ENCODE assay signal across 1 cellular context in the genomic region with DNA sequence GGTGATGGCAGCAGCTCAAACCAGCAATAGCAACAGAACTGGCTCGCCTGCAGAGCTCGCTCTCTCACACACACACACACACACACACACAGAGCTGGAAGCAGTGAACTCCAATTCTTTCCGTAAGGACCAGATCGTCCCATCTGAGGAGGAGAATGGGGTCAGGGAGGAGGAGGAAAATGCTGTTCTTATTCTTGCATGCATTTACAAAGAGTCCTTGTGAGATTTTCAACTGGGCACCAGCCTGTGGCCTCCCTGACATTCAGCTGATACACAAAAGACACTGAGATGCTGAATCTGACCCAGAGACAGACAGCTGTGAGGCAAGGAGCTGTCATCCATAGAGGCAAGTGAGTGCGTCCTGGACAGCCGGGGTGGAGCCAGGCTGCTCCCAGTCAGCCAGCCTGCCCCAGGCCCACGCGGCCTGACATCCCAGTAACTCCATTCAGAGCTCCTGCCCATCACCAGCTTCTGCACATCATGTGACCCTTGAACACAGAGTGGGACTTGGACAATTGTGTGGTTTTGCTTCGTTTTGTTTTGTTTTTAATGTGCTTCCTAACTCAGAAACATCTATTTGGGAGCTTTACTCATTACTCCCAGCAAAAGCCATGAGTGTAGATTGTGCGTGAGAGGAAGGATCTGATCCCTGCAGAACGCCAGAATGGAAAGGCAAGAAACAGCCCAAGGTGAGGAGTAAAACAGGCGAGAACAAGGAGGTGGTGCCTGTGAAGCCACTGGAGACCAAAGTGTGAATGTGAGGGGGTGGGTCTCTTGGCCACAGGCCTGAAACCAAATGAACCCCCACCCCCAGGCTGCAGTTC.
TF ChIP-seq lines count a peak whose summit lies in the region.

No MANE protein-coding gene starts in this region.

TF ChIP-seq in K562, 482 proteins besides CTCF, POLR2A, EP300 and RAD21 (continued from another document):
- TF ChIP-seq, protein P1, sequence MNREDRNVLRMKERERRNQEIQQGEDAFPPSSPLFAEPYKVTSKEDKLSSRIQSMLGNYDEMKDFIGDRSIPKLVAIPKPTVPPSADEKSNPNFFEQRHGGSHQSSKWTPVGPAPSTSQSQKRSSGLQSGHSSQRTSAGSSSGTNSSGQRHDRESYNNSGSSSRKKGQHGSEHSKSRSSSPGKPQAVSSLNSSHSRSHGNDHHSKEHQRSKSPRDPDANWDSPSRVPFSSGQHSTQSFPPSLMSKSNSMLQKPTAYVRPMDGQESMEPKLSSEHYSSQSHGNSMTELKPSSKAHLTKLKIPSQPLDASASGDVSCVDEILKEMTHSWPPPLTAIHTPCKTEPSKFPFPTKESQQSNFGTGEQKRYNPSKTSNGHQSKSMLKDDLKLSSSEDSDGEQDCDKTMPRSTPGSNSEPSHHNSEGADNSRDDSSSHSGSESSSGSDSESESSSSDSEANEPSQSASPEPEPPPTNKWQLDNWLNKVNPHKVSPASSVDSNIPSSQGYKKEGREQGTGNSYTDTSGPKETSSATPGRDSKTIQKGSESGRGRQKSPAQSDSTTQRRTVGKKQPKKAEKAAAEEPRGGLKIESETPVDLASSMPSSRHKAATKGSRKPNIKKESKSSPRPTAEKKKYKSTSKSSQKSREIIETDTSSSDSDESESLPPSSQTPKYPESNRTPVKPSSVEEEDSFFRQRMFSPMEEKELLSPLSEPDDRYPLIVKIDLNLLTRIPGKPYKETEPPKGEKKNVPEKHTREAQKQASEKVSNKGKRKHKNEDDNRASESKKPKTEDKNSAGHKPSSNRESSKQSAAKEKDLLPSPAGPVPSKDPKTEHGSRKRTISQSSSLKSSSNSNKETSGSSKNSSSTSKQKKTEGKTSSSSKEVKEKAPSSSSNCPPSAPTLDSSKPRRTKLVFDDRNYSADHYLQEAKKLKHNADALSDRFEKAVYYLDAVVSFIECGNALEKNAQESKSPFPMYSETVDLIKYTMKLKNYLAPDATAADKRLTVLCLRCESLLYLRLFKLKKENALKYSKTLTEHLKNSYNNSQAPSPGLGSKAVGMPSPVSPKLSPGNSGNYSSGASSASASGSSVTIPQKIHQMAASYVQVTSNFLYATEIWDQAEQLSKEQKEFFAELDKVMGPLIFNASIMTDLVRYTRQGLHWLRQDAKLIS (CRISPR knock-in tag; IDR thresholded peaks at IDR 0.05): no peak
- no peak for TF ChIP-seq ETS2 (tag; IDR thresholded peaks at IDR 0.05; ENCODE audit: borderline replicate concordance, poor library complexity, severe bottlenecking)
- no peak for TF ChIP-seq ZNF584 (CRISPR knock-in tag; IDR thresholded peaks at IDR 0.05; ENCODE audit: low read depth)
- TF ChIP-seq, protein P2, sequence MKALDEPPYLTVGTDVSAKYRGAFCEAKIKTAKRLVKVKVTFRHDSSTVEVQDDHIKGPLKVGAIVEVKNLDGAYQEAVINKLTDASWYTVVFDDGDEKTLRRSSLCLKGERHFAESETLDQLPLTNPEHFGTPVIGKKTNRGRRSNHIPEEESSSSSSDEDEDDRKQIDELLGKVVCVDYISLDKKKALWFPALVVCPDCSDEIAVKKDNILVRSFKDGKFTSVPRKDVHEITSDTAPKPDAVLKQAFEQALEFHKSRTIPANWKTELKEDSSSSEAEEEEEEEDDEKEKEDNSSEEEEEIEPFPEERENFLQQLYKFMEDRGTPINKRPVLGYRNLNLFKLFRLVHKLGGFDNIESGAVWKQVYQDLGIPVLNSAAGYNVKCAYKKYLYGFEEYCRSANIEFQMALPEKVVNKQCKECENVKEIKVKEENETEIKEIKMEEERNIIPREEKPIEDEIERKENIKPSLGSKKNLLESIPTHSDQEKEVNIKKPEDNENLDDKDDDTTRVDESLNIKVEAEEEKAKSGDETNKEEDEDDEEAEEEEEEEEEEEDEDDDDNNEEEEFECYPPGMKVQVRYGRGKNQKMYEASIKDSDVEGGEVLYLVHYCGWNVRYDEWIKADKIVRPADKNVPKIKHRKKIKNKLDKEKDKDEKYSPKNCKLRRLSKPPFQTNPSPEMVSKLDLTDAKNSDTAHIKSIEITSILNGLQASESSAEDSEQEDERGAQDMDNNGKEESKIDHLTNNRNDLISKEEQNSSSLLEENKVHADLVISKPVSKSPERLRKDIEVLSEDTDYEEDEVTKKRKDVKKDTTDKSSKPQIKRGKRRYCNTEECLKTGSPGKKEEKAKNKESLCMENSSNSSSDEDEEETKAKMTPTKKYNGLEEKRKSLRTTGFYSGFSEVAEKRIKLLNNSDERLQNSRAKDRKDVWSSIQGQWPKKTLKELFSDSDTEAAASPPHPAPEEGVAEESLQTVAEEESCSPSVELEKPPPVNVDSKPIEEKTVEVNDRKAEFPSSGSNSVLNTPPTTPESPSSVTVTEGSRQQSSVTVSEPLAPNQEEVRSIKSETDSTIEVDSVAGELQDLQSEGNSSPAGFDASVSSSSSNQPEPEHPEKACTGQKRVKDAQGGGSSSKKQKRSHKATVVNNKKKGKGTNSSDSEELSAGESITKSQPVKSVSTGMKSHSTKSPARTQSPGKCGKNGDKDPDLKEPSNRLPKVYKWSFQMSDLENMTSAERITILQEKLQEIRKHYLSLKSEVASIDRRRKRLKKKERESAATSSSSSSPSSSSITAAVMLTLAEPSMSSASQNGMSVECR (CRISPR knock-in tag; IDR thresholded peaks at IDR 0.05): peak; percentile 19; the same call in 1 of the 2 replicates
- TF ChIP-seq, protein P3, sequence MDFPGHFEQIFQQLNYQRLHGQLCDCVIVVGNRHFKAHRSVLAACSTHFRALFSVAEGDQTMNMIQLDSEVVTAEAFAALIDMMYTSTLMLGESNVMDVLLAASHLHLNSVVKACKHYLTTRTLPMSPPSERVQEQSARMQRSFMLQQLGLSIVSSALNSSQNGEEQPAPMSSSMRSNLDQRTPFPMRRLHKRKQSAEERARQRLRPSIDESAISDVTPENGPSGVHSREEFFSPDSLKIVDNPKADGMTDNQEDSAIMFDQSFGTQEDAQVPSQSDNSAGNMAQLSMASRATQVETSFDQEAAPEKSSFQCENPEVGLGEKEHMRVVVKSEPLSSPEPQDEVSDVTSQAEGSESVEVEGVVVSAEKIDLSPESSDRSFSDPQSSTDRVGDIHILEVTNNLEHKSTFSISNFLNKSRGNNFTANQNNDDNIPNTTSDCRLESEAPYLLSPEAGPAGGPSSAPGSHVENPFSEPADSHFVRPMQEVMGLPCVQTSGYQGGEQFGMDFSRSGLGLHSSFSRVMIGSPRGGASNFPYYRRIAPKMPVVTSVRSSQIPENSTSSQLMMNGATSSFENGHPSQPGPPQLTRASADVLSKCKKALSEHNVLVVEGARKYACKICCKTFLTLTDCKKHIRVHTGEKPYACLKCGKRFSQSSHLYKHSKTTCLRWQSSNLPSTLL (IDR thresholded peaks at IDR 0.05): no peak
- no peak for TF ChIP-seq FOXA3 (CRISPR knock-in tag; conservative IDR thresholded peaks at IDR 0.05 in 1 of 2, IDR thresholded peaks at IDR 0.05 in 1 of 2)
- TF ChIP-seq, protein P4, sequence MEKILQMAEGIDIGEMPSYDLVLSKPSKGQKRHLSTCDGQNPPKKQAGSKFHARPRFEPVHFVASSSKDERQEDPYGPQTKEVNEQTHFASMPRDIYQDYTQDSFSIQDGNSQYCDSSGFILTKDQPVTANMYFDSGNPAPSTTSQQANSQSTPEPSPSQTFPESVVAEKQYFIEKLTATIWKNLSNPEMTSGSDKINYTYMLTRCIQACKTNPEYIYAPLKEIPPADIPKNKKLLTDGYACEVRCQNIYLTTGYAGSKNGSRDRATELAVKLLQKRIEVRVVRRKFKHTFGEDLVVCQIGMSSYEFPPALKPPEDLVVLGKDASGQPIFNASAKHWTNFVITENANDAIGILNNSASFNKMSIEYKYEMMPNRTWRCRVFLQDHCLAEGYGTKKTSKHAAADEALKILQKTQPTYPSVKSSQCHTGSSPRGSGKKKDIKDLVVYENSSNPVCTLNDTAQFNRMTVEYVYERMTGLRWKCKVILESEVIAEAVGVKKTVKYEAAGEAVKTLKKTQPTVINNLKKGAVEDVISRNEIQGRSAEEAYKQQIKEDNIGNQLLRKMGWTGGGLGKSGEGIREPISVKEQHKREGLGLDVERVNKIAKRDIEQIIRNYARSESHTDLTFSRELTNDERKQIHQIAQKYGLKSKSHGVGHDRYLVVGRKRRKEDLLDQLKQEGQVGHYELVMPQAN (IDR thresholded peaks at IDR 0.05; ENCODE audit: borderline replicate concordance): no peak
- no peak for TF ChIP-seq ZC3H11A (IDR thresholded peaks at IDR 0.05; ENCODE audit: low read depth, low read length)
- TF ChIP-seq, protein P5, sequence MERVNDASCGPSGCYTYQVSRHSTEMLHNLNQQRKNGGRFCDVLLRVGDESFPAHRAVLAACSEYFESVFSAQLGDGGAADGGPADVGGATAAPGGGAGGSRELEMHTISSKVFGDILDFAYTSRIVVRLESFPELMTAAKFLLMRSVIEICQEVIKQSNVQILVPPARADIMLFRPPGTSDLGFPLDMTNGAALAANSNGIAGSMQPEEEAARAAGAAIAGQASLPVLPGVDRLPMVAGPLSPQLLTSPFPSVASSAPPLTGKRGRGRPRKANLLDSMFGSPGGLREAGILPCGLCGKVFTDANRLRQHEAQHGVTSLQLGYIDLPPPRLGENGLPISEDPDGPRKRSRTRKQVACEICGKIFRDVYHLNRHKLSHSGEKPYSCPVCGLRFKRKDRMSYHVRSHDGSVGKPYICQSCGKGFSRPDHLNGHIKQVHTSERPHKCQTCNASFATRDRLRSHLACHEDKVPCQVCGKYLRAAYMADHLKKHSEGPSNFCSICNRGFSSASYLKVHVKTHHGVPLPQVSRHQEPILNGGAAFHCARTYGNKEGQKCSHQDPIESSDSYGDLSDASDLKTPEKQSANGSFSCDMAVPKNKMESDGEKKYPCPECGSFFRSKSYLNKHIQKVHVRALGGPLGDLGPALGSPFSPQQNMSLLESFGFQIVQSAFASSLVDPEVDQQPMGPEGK (CRISPR knock-in tag; IDR thresholded peaks at IDR 0.05; ENCODE audit: borderline replicate concordance): no peak
- TF ChIP-seq, protein P6, sequence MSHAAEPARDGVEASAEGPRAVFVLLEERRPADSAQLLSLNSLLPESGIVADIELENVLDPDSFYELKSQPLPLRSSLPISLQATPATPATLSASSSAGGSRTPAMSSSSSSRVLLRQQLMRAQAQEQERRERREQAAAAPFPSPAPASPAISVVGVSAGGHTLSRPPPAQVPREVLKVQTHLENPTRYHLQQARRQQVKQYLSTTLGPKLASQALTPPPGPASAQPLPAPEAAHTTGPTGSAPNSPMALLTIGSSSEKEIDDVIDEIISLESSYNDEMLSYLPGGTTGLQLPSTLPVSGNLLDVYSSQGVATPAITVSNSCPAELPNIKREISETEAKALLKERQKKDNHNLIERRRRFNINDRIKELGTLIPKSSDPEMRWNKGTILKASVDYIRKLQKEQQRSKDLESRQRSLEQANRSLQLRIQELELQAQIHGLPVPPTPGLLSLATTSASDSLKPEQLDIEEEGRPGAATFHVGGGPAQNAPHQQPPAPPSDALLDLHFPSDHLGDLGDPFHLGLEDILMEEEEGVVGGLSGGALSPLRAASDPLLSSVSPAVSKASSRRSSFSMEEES (CRISPR knock-in tag; IDR thresholded peaks at IDR 0.05): peak; percentile 70
- TF ChIP-seq ZFX (CRISPR knock-in tag; IDR thresholded peaks at IDR 0.05): no peak; the same call in 1 of the 2 replicates
- no peak for TF ChIP-seq RNF2 (IDR thresholded peaks at IDR 0.05)
- no peak for TF ChIP-seq MAFK (IDR thresholded peaks at IDR 0.05; ENCODE audit: low read length)
- TF ChIP-seq SMAD1 (IDR thresholded peaks at IDR 0.05; ENCODE audit: low read depth, low read length, partially characterized antibody): no peak
- TF ChIP-seq, protein P7, sequence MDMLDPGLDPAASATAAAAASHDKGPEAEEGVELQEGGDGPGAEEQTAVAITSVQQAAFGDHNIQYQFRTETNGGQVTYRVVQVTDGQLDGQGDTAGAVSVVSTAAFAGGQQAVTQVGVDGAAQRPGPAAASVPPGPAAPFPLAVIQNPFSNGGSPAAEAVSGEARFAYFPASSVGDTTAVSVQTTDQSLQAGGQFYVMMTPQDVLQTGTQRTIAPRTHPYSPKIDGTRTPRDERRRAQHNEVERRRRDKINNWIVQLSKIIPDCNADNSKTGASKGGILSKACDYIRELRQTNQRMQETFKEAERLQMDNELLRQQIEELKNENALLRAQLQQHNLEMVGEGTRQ (CRISPR knock-in tag; IDR thresholded peaks at IDR 0.05): no peak
- TF ChIP-seq, protein P8, sequence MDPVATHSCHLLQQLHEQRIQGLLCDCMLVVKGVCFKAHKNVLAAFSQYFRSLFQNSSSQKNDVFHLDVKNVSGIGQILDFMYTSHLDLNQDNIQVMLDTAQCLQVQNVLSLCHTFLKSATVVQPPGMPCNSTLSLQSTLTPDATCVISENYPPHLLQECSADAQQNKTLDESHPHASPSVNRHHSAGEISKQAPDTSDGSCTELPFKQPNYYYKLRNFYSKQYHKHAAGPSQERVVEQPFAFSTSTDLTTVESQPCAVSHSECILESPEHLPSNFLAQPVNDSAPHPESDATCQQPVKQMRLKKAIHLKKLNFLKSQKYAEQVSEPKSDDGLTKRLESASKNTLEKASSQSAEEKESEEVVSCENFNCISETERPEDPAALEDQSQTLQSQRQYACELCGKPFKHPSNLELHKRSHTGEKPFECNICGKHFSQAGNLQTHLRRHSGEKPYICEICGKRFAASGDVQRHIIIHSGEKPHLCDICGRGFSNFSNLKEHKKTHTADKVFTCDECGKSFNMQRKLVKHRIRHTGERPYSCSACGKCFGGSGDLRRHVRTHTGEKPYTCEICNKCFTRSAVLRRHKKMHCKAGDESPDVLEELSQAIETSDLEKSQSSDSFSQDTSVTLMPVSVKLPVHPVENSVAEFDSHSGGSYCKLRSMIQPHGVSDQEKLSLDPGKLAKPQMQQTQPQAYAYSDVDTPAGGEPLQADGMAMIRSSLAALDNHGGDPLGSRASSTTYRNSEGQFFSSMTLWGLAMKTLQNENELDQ (CRISPR knock-in tag; IDR thresholded peaks at IDR 0.05; ENCODE audit: borderline replicate concordance): no peak
- TF ChIP-seq, protein P9, sequence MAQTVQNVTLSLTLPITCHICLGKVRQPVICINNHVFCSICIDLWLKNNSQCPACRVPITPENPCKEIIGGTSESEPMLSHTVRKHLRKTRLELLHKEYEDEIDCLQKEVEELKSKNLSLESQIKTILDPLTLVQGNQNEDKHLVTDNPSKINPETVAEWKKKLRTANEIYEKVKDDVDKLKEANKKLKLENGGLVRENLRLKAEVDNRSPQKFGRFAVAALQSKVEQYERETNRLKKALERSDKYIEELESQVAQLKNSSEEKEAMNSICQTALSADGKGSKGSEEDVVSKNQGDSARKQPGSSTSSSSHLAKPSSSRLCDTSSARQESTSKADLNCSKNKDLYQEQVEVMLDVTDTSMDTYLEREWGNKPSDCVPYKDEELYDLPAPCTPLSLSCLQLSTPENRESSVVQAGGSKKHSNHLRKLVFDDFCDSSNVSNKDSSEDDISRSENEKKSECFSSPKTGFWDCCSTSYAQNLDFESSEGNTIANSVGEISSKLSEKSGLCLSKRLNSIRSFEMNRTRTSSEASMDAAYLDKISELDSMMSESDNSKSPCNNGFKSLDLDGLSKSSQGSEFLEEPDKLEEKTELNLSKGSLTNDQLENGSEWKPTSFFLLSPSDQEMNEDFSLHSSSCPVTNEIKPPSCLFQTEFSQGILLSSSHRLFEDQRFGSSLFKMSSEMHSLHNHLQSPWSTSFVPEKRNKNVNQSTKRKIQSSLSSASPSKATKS (CRISPR knock-in tag; IDR thresholded peaks at IDR 0.05): no peak
